In genomic region chr10:119872860-119873671, GRCh38 we compare ENCODE assay signal across 8 cellular contexts. TPM values are rescaled to one million over a fixed set of nuclear protein-coding genes. Genes with fewer than 3 reads are reported as not detected.
DNase-seq lines count a peak whose midpoint lies in the region; ATAC-seq, FAIRE-seq and TF ChIP-seq lines count a peak whose summit lies in the region.

No MANE protein-coding gene starts in this region.

- peaks cover 7% of the 10 kb centered on the region for H4K20me1 ChIP-seq in keratinocyte (ENCODE audit: control insufficient read depth, extremely low read depth, insufficient read depth, low read length)

- H3K4me2 ChIP-seq in keratinocyte (ENCODE audit: control insufficient read depth, extremely low read depth, insufficient read depth, low read depth, low read length) = peak overlapping the region; percentile 87

- H2AFZ ChIP-seq in keratinocyte (ENCODE audit: control insufficient read depth, low read length) = peak overlapping the region; percentile 84

- peak overlapping the region; percentile 88 for H3K4me3 Mint-ChIP-seq in activated B cell treated with CpG ODN at 0.5 μM for 24 hours

- H3K27me3 ChIP-seq in A673 (replicated peaks; ENCODE audit: insufficient read depth, low read depth, low read length, poor library complexity) (no peaks in the 10 kb centered on the region), keratinocyte (ENCODE audit: control insufficient read depth, extremely low read depth, insufficient read depth, low read length) (no peaks in the 10 kb centered on the region)

- POLR2A ChIA-PET in A673 (lab: Charles Lee; ENCODE audit: low non-redundant PET) (interaction anchor here (1.0 kb wide), 1 partner anchor 19 kb away, joined by 3 read pairs; the partner anchor contains the start of gene SEC23IP), activated B cell treated with CpG ODN at 0.5 μM for 24 hours (lab: Charles Lee) (interaction anchor here (0.7 to 4.3 kb wide), 17 partner anchors 9 to 979 kb away, joined by 3 to 60 read pairs (median 5); partner anchors contain the start of genes BAG3, EIF3A, SEC23IP and TIAL1)

- intact Hi-C loops in A673 (cut with micrococcal nuclease; ENCODE audit: unreplicated experiment) (loop anchor here (2.0 to 10.0 kb wide), 2 partner anchors 20 to 278 kb away; partner anchors contain the start of genes SEC23IP and TIAL1), activated B cell treated with CpG ODN at 0.5 μM for 24 hours (cut with micrococcal nuclease) (loop anchor here (1.0 to 10.0 kb wide), 7 partner anchors 14 to 1118 kb away; partner anchors contain the start of genes BAG3, CACUL1, EIF3A and SEC23IP)

- H3K27ac ChIP-seq in A673 (ENCODE audit: low read depth, low read length, poor library complexity, severe bottlenecking) = peak overlapping the region; percentile 94
- H3K27ac ChIP-seq in caudate nucleus (ENCODE audit: low read depth, low read length) = peak overlapping the region; percentile 84
- peak overlapping the region; percentile 66 for H3K27ac ChIP-seq in keratinocyte (ENCODE audit: control insufficient read depth, insufficient read depth, low read length)

- H3K9me3 Mint-ChIP-seq in activated B cell treated with CpG ODN at 0.5 μM for 24 hours = no peaks in the 10 kb centered on the region

- no peak for FAIRE-seq in keratinocyte (lab: Jason Lieb, UNC)

- TF ChIP-seq CTCF in A673 (conservative IDR thresholded peaks at IDR 0.05; ENCODE audit: low read depth, low read length) (no peak), activated B cell treated with CpG ODN at 0.5 μM for 24 hours (IDR thresholded peaks at IDR 0.05) (no peak), keratinocyte (optimal IDR thresholded peaks at IDR 0.05 in 1 of 3, IDR thresholded peaks at IDR 0.05 in 1 of 3, conservative IDR thresholded peaks at IDR 0.05 in 1 of 3; ENCODE audit: extremely low read depth in 1 of 3, insufficient read depth in 2 of 3, low read length in 3 of 3) (no peak)

- H3K79me2 ChIP-seq in keratinocyte (ENCODE audit: control insufficient read depth, insufficient read depth, low read length) = peaks cover 46% of the 10 kb centered on the region

- ATAC-seq in GM18861 (IDR thresholded peaks at IDR 0.05; ENCODE audit: unreplicated experiment) = peak; percentile 90
- ATAC-seq in HG03066 (IDR thresholded peaks at IDR 0.05; ENCODE audit: low read depth, unreplicated experiment) = peak; percentile 86
- ATAC-seq in activated B cell treated with CpG ODN at 0.5 μM for 24 hours (ENCODE audit: low read depth) = peak; percentile 92

- peak overlapping the region; percentile 85 for H3K27ac Mint-ChIP-seq in activated B cell treated with CpG ODN at 0.5 μM for 24 hours

- H3K9me3 ChIP-seq in A673 (ENCODE audit: low read depth, low read length, poor library complexity, severe bottlenecking) = no peaks in the 10 kb centered on the region
- no peaks in the 10 kb centered on the region for H3K9me3 ChIP-seq in keratinocyte (ENCODE audit: control insufficient read depth, low read depth, low read length)

- dilution Hi-C loops in keratinocyte (cut with MboI; ENCODE audit: extremely low pct_ligation_motif_present, low sequenced_read_pairs) = no loop called here

- no peaks in the 10 kb centered on the region for H3K9me1 ChIP-seq in keratinocyte (ENCODE audit: control insufficient read depth, extremely low read depth, insufficient read depth, low read length)

- H3K4me1 ChIP-seq in A673 (ENCODE audit: insufficient read depth, low read length, poor library complexity, severe bottlenecking) = peaks cover 21% of the 10 kb centered on the region
- H3K4me1 ChIP-seq in keratinocyte (ENCODE audit: control insufficient read depth, extremely low read depth, insufficient read depth, low read length) = peaks cover 12% of the 10 kb centered on the region

- no peaks in the 10 kb centered on the region for H3K27me3 Mint-ChIP-seq in activated B cell treated with CpG ODN at 0.5 μM for 24 hours

- DNase-seq in A673 (ENCODE audit: low spot score) (peak; percentile 95), NCI-H2196 (lab: John Stamatoyannopoulos, UW; ENCODE audit: unreplicated experiment) (peak; percentile 69), activated B cell treated with CpG ODN at 0.5 μM for 24 hours (peak; percentile 89), caudate nucleus (lab: John Stamatoyannopoulos, UW) (peak in 60 of 61 donors; percentile 32 to 90 (median 80)), keratinocyte (ENCODE audit: low read depth, low spot score) (no peak)
- DNase-seq in stimulated activated CD4-positive, alpha-beta T cell treated with anti-CD3 and anti-CD28 coated beads, Interleukin-12 subunit alpha, Interleukin-12 subunit beta, amount 100 ng/mL, for 48 hours (ENCODE audit: low read depth in 2 of 3, low spot score in 1 of 3) = peak; percentile 70 to 86 (median 76)

- H3K4me1 Mint-ChIP-seq in activated B cell treated with CpG ODN at 0.5 μM for 24 hours = peaks cover 40% of the 10 kb centered on the region

- peak overlapping the region; percentile 84 for H3K9ac ChIP-seq in keratinocyte (ENCODE audit: control insufficient read depth, extremely low read depth, insufficient read depth, low read length)

- peak overlapping the region; percentile 96 for H3K4me3 ChIP-seq in A673 (ENCODE audit: low read depth, low read length, poor library complexity, severe bottlenecking)
- H3K4me3 ChIP-seq in keratinocyte (ENCODE audit: control insufficient read depth in 2 of 3, extremely low read depth in 1 of 3, insufficient read depth in 2 of 3, low read depth in 1 of 3, low read length in 3 of 3) = peak overlapping the region; percentile 75 to 97 (median 80)

- H3K36me3 ChIP-seq in A673 (ENCODE audit: insufficient read depth, low read length, poor library complexity, severe bottlenecking) = no peaks in the 10 kb centered on the region
- peaks cover 0 to 1% of the 10 kb centered on the region in 2 experiments for H3K36me3 ChIP-seq in keratinocyte (ENCODE audit: control insufficient read depth in 2 of 2, extremely low read depth in 1 of 2, insufficient read depth in 2 of 2, low read length in 2 of 2)

- peaks cover 5% of the 10 kb centered on the region for H3K36me3 Mint-ChIP-seq in activated B cell treated with CpG ODN at 0.5 μM for 24 hours (ENCODE audit: low read depth)

- BruUV-seq in A673 (replicated peaks; lab: Mats Ljungman, UMichigan) = no TSS peak

- CTCF ChIA-PET in A673 (lab: Charles Lee) (interaction anchor here (0.8 to 0.9 kb wide), 3 partner anchors 17 to 186 kb away, joined by 3 read pairs; no protein-coding TSS in a partner anchor), activated B cell treated with CpG ODN at 0.5 μM for 24 hours (lab: Charles Lee) (interaction anchor here (1.3 to 3.6 kb wide), 4 partner anchors 11 to 186 kb away, joined by 5 to 9 read pairs (median 6); partner anchors contain the start of gene SEC23IP)

RNA-seq across cellular contexts. Expression of gene MCMBP, which starts 0.4 kb away (rescaled TPM):
- total RNA-seq in A673 (2021) = 108 and 110 TPM in 2 replicates
- 39.6 and 41.9 TPM in 2 replicates for total RNA-seq in activated B cell treated with CpG ODN at 0.5 μM for 24 hours
- polyA plus RNA-seq in keratinocyte = 46.6 to 74.4 TPM (median 59.9 TPM) in 3 replicates
- polyA plus RNA-seq in keratinocyte (2011; ENCODE audit: low read depth) = 24.5 TPM
- 38.3 and 68.7 TPM in 2 replicates for polyA plus RNA-seq in keratinocyte (2011; cell fraction: cytosol; rRNA removed)
- polyA plus RNA-seq in keratinocyte (2011; cell fraction: nucleus; rRNA removed) = 49.6 and 60.1 TPM in 2 replicates
- 36.0 and 39.4 TPM in 2 replicates for polyA plus RNA-seq in keratinocyte (2012; ENCODE audit: low replicate concordance)
- polyA minus RNA-seq in keratinocyte = 33.4 to 68.1 TPM (median 44.0 TPM) in 3 replicates
- polyA minus RNA-seq in keratinocyte (2011; cell fraction: cytosol; rRNA and poly(A)+ RNA removed) = 34.5 TPM
- polyA minus RNA-seq in keratinocyte (2011; cell fraction: nucleus; rRNA and poly(A)+ RNA removed) = 25.7 and 39.4 TPM in 2 replicates

RNA-seq across cellular contexts. Expression of gene SEC23IP, which starts 19.5 kb away (rescaled TPM):
- total RNA-seq in A673 (2021) = 78.6 and 89.9 TPM in 2 replicates
- 73.8 and 79.9 TPM in 2 replicates for total RNA-seq in activated B cell treated with CpG ODN at 0.5 μM for 24 hours
- 27.1 to 44.6 TPM (median 36.9 TPM) in 3 replicates for polyA plus RNA-seq in keratinocyte
- polyA plus RNA-seq in keratinocyte (2011; ENCODE audit: low read depth) = 23.2 TPM
- 24.0 and 33.8 TPM in 2 replicates for polyA plus RNA-seq in keratinocyte (2011; cell fraction: cytosol; rRNA removed)
- 46.2 and 58.8 TPM in 2 replicates for polyA plus RNA-seq in keratinocyte (2011; cell fraction: nucleus; rRNA removed)
- 21.2 and 34.1 TPM in 2 replicates for polyA plus RNA-seq in keratinocyte (2012; ENCODE audit: low replicate concordance)
- 87.5 to 141 TPM (median 119 TPM) in 3 replicates for polyA minus RNA-seq in keratinocyte
- 19.0 TPM for polyA minus RNA-seq in keratinocyte (2011; cell fraction: cytosol; rRNA and poly(A)+ RNA removed)
- 30.8 and 67.4 TPM in 2 replicates for polyA minus RNA-seq in keratinocyte (2011; cell fraction: nucleus; rRNA and poly(A)+ RNA removed)
